24 cellular contexts compared by ENCODE assay signal in the genomic region with DNA sequence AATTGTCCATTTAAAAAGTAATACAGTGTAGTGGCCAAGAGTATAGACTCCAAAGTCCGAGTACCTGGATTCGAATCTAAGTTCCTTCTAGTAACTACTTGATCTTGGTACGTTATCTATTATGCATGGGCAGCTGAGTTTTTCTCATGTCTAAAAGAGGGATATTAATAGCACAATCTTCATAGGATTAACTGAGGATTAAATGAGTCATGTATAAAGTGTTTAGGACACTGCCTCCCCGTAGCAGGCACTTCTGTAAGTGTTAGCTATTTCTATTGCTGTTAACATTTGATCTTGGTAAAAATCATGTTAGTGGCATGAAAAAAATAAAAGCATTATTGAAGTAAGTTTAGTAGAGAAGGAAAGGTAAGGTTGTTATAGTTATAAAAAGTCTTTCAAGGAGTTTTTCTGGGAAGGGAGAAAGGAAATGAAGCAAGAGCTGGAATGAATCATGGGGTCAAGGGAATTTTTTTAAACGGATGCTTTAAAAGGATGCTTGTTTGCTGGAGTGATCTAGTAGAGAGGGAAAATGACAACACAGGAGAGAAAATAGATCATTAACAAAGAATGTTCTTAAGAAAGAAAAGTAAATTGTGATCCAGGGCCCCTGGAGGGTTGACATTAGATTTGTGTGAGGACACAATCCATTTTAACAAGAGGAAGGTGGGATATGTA.
A peak's percentile ranks its signal among the peaks of the same experiment; 100 is the strongest.
DNase-seq lines count a peak whose midpoint lies in the region; ATAC-seq and TF ChIP-seq lines count a peak whose summit lies in the region.
"Had no signal": no experiment of that assay in that cellular context is flagged by ENCODE, and none has a peak within 500 bp of the region (broad histone marks: within the 10 kb centered on the region; RNA-seq: fewer than 3 reads in every experiment).

No MANE protein-coding gene starts in this region.

- H2BK5ac ChIP-seq in mesenchymal stem cell (ENCODE audit: low read depth, low read length, poor library complexity, severe bottlenecking): no peak overlapping the region

- H3K4me2 ChIP-seq in mesenchymal stem cell (ENCODE audit: low read length, poor library complexity, severe bottlenecking) (no peak overlapping the region), hepatocyte (no peak overlapping the region)

- no peak for TF ChIP-seq CTCF in epithelial cell of esophagus (IDR thresholded peaks at IDR 0.05; ENCODE audit: insufficient read depth, low read depth, low read length, missing control alignments)
- no peak for TF ChIP-seq CTCF in psoas muscle (IDR thresholded peaks at IDR 0.05)
- TF ChIP-seq CTCF in hepatocyte (IDR thresholded peaks at IDR 0.05; ENCODE audit: poor library complexity): no peak

- H4K91ac ChIP-seq in mesenchymal stem cell (ENCODE audit: low read length): no peak overlapping the region

- no peak for ATAC-seq in psoas muscle
- ATAC-seq in HG03442 (IDR thresholded peaks at IDR 0.05; ENCODE audit: unreplicated experiment): no peak
- ATAC-seq in sciatic nerve: no peak
- ATAC-seq: left colon; natural killer cell; SK-N-SH treated with all-trans-retinoic acid at 6 μM for 48 hours; stimulated activated naive CD8-positive, alpha-beta T cell treated with anti-CD3 and anti-CD28 coated beads, Interleukin-15, Interleukin-2, amounts not matched to agents 100 U/mL and 50 U/mL, for 24 hours had no signal

- intact Hi-C loops in psoas muscle (cut with DNase I): no loop called here
- intact Hi-C loops in sciatic nerve (cut with DNase I): no loop called here

- H3K9me3 ChIP-seq in mesenchymal stem cell (ENCODE audit: control insufficient read depth, low read length) (no peaks in the 10 kb centered on the region), psoas muscle (no peaks in the 10 kb centered on the region), hepatocyte (ENCODE audit: low read depth) (no peaks in the 10 kb centered on the region)

- no peak overlapping the region for H3K27ac ChIP-seq in mesenchymal stem cell (ENCODE audit: low read length, poor library complexity, severe bottlenecking)
- no peak overlapping the region for H3K27ac ChIP-seq in psoas muscle
- no peak overlapping the region for H3K27ac ChIP-seq in hepatocyte
- H3K27ac ChIP-seq: cardiac muscle cell had no signal

- no peak overlapping the region for H2AFZ ChIP-seq in mesenchymal stem cell (ENCODE audit: low read depth, low read length)
- no peak overlapping the region for H2AFZ ChIP-seq in hepatocyte

- H2BK120ac ChIP-seq in mesenchymal stem cell (ENCODE audit: low read depth, low read length): no peak overlapping the region

- H2BK12ac ChIP-seq in mesenchymal stem cell (ENCODE audit: low read length in 2 of 2): no peak overlapping the region

- H3K79me2 ChIP-seq in hepatocyte: no peaks in the 10 kb centered on the region

- H3K9me2 ChIP-seq in hepatocyte (replicated peaks; ENCODE audit: insufficient read depth): no peaks in the 10 kb centered on the region

- H3K79me1 ChIP-seq in mesenchymal stem cell (replicated peaks; ENCODE audit: low read length, poor library complexity, severe bottlenecking): no peaks in the 10 kb centered on the region

- H3K14ac ChIP-seq in mesenchymal stem cell (ENCODE audit: low read length in 2 of 2): no peak overlapping the region

- H3K4me1 ChIP-seq in mesenchymal stem cell (ENCODE audit: control insufficient read depth, insufficient read depth, low read depth, low read length) (no peaks in the 10 kb centered on the region), psoas muscle (no peaks in the 10 kb centered on the region), hepatocyte (ENCODE audit: insufficient read depth) (no peaks in the 10 kb centered on the region)

- DNase-seq in COLO829 (ENCODE audit: low spot score): peak; percentile 43
- DNase-seq in RKO (ENCODE audit: low spot score): peak; percentile 1
- peak; percentile 59 for DNase-seq in epithelial cell of esophagus (ENCODE audit: low read depth)
- DNase-seq in mesenchymal stem cell: peak; percentile 87
- no peak for DNase-seq in psoas muscle
- DNase-seq in hepatocyte (ENCODE audit: low spot score): no peak
- no peak for DNase-seq in sciatic nerve (ENCODE audit: low spot score)
- DNase-seq: activated CD4-positive, alpha-beta T cell treated with anti-CD3 and anti-CD28 coated beads for 4 hours; activated CD8-positive, alpha-beta memory T cell treated with anti-CD3 and anti-CD28 coated beads for 24 hours; activated T-cell treated with anti-CD3 and anti-CD28 coated beads, Interleukin-2, amount 50 U/mL, for 1 hour; C1 segment of cervical spinal cord; endodermal cell; head of caudate nucleus; KBM-7; left colon; natural killer cell; NCI-H1436 treated with DMSO at 0.1 percent for 48 hours; retina; stimulated activated CD4-positive, alpha-beta T cell treated with anti-CD3 and anti-CD28 coated beads, Interleukin-4, amount 100 ng/mL, for 4 hours; stimulated activated naive CD8-positive, alpha-beta T cell treated with anti-CD3 and anti-CD28 coated beads, Interleukin-15, Interleukin-2, amounts not matched to agents 100 U/mL and 50 U/mL, for 24 hours; T-helper 2 cell had no signal

- no peak overlapping the region for H4K8ac ChIP-seq in mesenchymal stem cell (ENCODE audit: low read length)

- no peak overlapping the region for H2BK15ac ChIP-seq in mesenchymal stem cell (ENCODE audit: low read depth, poor library complexity, severe bottlenecking)

- no peak overlapping the region for H3K18ac ChIP-seq in mesenchymal stem cell (ENCODE audit: low read depth in 1 of 2, low read length in 2 of 2)

- WGBS in mesenchymal stem cell: 33% methylated on average over 5 of the region's 5 CpGs
- 76 to 78% (median 78%) methylated on average over 5 of the region's 5 CpGs for WGBS in psoas muscle, 3 donors
- 75% methylated on average over 5 of the region's 5 CpGs for WGBS in hepatocyte (ENCODE audit: low lambda C conversion rate, missing lambda C conversion rate)

- H3K36me3 ChIP-seq in mesenchymal stem cell (ENCODE audit: control insufficient read depth in 1 of 2, insufficient read depth in 2 of 2, low read depth in 1 of 2, low read length in 2 of 2) (no peaks in the 10 kb centered on the region), psoas muscle (ENCODE audit: insufficient read depth in 1 of 2, low read depth in 1 of 2) (no peaks in the 10 kb centered on the region), hepatocyte (replicated peaks; ENCODE audit: insufficient read depth, low read depth) (no peaks in the 10 kb centered on the region)
- H3K36me3 ChIP-seq: cardiac muscle cell had no signal

- peak overlapping the region; percentile 29 for H3K9ac ChIP-seq in mesenchymal stem cell (ENCODE audit: low read length)

- H2AK5ac ChIP-seq in mesenchymal stem cell (ENCODE audit: low read length, severe bottlenecking): no peak overlapping the region

- no peak overlapping the region for H3K4ac ChIP-seq in mesenchymal stem cell (ENCODE audit: low read depth in 1 of 2, low read length in 2 of 2)

- H3K27me3 ChIP-seq in mesenchymal stem cell (ENCODE audit: control insufficient read depth in 1 of 2, insufficient read depth in 1 of 2, low read length in 2 of 2): no peaks in the 10 kb centered on the region
- no peaks in the 10 kb centered on the region for H3K27me3 ChIP-seq in psoas muscle (ENCODE audit: insufficient read depth in 3 of 3, low read length in 2 of 3)
- no peaks in the 10 kb centered on the region for H3K27me3 ChIP-seq in hepatocyte
- H3K27me3 ChIP-seq: cardiac muscle cell had no signal

- no peaks in the 10 kb centered on the region for H4K20me1 ChIP-seq in hepatocyte (ENCODE audit: insufficient read depth, poor library complexity, severe bottlenecking)

- H3K4me3 ChIP-seq in epithelial cell of esophagus (ENCODE audit: low read length) (no peak overlapping the region), mesenchymal stem cell (ENCODE audit: insufficient read depth in 1 of 2, low read depth in 1 of 2, low read length in 2 of 2) (peak overlapping the region in 1 of 2 experiments; percentile 2), psoas muscle (no peak overlapping the region), hepatocyte (no peak overlapping the region)
- H3K4me3 ChIP-seq: cardiac muscle cell had no signal

- H3K23ac ChIP-seq in mesenchymal stem cell (ENCODE audit: low read length in 2 of 2): no peak overlapping the region

Comparison
In these comparisons a context has a peak if more than half of its experiments do, and no peak if none do; other contexts are left out.
1. DNase-seq: peak in COLO829 (single experiment), RKO (single experiment), epithelial cell of esophagus (single experiment) and mesenchymal stem cell (single experiment); none in psoas muscle (0 of 2), hepatocyte (single experiment) and sciatic nerve (single experiment).